In genomic region chr9:93292288-93292615, GRCh38 we compare ENCODE assay signal across 18 cellular contexts.
DNase-seq lines count a peak whose midpoint lies in the region; ATAC-seq, FAIRE-seq and TF ChIP-seq lines count a peak whose summit lies in the region.
"Had no signal": no experiment of that assay in that cellular context is flagged by ENCODE, and none has a peak within 500 bp of the region (broad histone marks: within the 10 kb centered on the region; RNA-seq: fewer than 3 reads in every experiment).

No MANE protein-coding gene starts in this region.

- no peak for TF ChIP-seq POLR2A in H54 (IDR thresholded peaks at IDR 0.05; ENCODE audit: low read depth, low read length)

- H3K79me2 ChIP-seq in DOHH2 (ENCODE audit: control insufficient read depth, low read length) (peaks cover 26% of the 10 kb centered on the region), osteoblast (ENCODE audit: insufficient read depth, low read length) (no peaks in the 10 kb centered on the region)

- H3K4me2 ChIP-seq in DOHH2 (ENCODE audit: low read length) (0 out of 2 replicates have a peak overlapping the region, but pooled peaks have one; percentile 3), osteoblast (ENCODE audit: insufficient read depth, low read length) (no peak overlapping the region)
- H3K4me2 ChIP-seq: A549 had no signal

- H3K4me3 ChIP-seq in DOHH2 (ENCODE audit: low read length) (no peak overlapping the region), bronchial epithelial cell (ENCODE audit: low read depth, low read length) (no peak overlapping the region), osteoblast (ENCODE audit: insufficient read depth, low read length) (no peak overlapping the region), brain microvascular endothelial cell (ENCODE audit: low read depth, low read length) (no peak overlapping the region)
- H3K4me3 ChIP-seq: A549, GM23248, HAP-1 had no signal

- H3K4me1 ChIP-seq in DOHH2 (ENCODE audit: control insufficient read depth, low read length) (peaks cover 100% of the 10 kb centered on the region), osteoblast (ENCODE audit: insufficient read depth, low read length) (no peaks in the 10 kb centered on the region)
- H3K4me1 ChIP-seq: HAP-1 had no signal

- H3K27ac ChIP-seq in DOHH2 (ENCODE audit: low read depth, low read length), result peak overlapping the region; percentile 99
- H3K27ac ChIP-seq in osteoblast (ENCODE audit: low read depth, low read length), result no peak overlapping the region
- no peak overlapping the region for H3K27ac ChIP-seq in brain microvascular endothelial cell
- H3K27ac ChIP-seq: A549, GM23248 had no signal

- H4K20me1 ChIP-seq in DOHH2 (ENCODE audit: control insufficient read depth, insufficient read depth, low read depth, low read length) (no peaks in the 10 kb centered on the region), osteoblast (ENCODE audit: insufficient read depth, low read length) (no peaks in the 10 kb centered on the region)

- no peaks in the 10 kb centered on the region for H3K9me2 ChIP-seq in DOHH2 (replicated peaks; ENCODE audit: control insufficient read depth, low read length)

- H3K27me3 ChIP-seq in DOHH2 (ENCODE audit: control insufficient read depth, low read length), result no peaks in the 10 kb centered on the region
- H3K27me3 ChIP-seq in bronchial epithelial cell (ENCODE audit: control insufficient read depth, insufficient read depth, low read length), result peaks cover 9% of the 10 kb centered on the region
- H3K27me3 ChIP-seq in osteoblast (ENCODE audit: insufficient read depth, low read length), result no peaks in the 10 kb centered on the region
- H3K27me3 ChIP-seq in brain microvascular endothelial cell (replicated peaks), result no peaks in the 10 kb centered on the region

- FAIRE-seq in bronchial epithelial cell (lab: Jason Lieb, UNC), result peak; percentile 50
- no peak for FAIRE-seq in H54 (lab: Jason Lieb, UNC)
- FAIRE-seq: A549, GM12892, HepG2, HTR-8/SVneo had no signal

- no peak for TF ChIP-seq CTCF in DOHH2 (IDR thresholded peaks at IDR 0.05; ENCODE audit: low read depth, low read length, poor library complexity, severe bottlenecking)
- TF ChIP-seq CTCF in GM13977 (IDR thresholded peaks at IDR 0.05; ENCODE audit: extremely low read depth, insufficient read depth, missing control alignments), result no peak
- no peak for TF ChIP-seq CTCF in bronchial epithelial cell (IDR thresholded peaks at IDR 0.05; ENCODE audit: insufficient read depth, low read length, severe bottlenecking)
- TF ChIP-seq CTCF in osteoblast (IDR thresholded peaks at IDR 0.05; ENCODE audit: extremely low read depth, low read depth, low read length), result no peak
- no peak for TF ChIP-seq CTCF in brain microvascular endothelial cell (IDR thresholded peaks at IDR 0.05; ENCODE audit: low read depth, low read length, missing control alignments)

- peaks cover 39% of the 10 kb centered on the region for H3F3A ChIP-seq in DOHH2 (ENCODE audit: control insufficient read depth, insufficient read depth)

- no peak for ATAC-seq in esophagus mucosa
- ATAC-seq: A549, HepG2 had no signal

- DNase-seq in GM13977 (ENCODE audit: low spot score) (peak; percentile 24), bronchial epithelial cell (ENCODE audit: low read depth) (no peak), osteoblast (ENCODE audit: insufficient read length, low spot score, missing footprints) (peak; percentile 72), ecto neural progenitor cell (ENCODE audit: low spot score) (no peak), H54 (ENCODE audit: insufficient read length, low spot score) (no peak), brain microvascular endothelial cell (no peak)
- DNase-seq: Calu3; CD4-positive, CD25-positive, alpha-beta regulatory T cell; DMS 273 treated with DMSO at 0.1 percent for 48 hours; GM23248; HFFc6 had no signal

- H3K36me3 ChIP-seq in DOHH2 (ENCODE audit: control insufficient read depth, low read length), result peaks cover 63% of the 10 kb centered on the region
- no peaks in the 10 kb centered on the region for H3K36me3 ChIP-seq in bronchial epithelial cell (ENCODE audit: control insufficient read depth, insufficient read depth, low read length)
- H3K36me3 ChIP-seq in osteoblast (ENCODE audit: insufficient read depth, low read length), result no peaks in the 10 kb centered on the region
- no peaks in the 10 kb centered on the region for H3K36me3 ChIP-seq in brain microvascular endothelial cell (replicated peaks)
- H3K36me3 ChIP-seq: HAP-1 had no signal

- H2AFZ ChIP-seq in osteoblast (ENCODE audit: low read length), result no peak overlapping the region
- H2AFZ ChIP-seq: GM23248 had no signal

- in situ Hi-C loops in GM13977 (cut with MboI; ENCODE audit: low pct_unique_long_range_greater_than_20kb, low sequenced_read_pairs, unreplicated experiment), result no loop called here
- in situ Hi-C loops in brain microvascular endothelial cell (cut with HindIII; ENCODE audit: low pct_ligation_motif_present, low sequenced_read_pairs), result no loop called here

- H3K9me3 ChIP-seq in DOHH2 (ENCODE audit: control insufficient read depth, insufficient read depth, low read length), result no peaks in the 10 kb centered on the region
- no peaks in the 10 kb centered on the region for H3K9me3 ChIP-seq in osteoblast (ENCODE audit: low read depth, low read length)
- H3K9me3 ChIP-seq: A549, HAP-1 had no signal

Comparison
In these comparisons a context has a peak if more than half of its experiments do, and no peak if none do; other contexts are left out.
1. DNase-seq: peak in GM13977 (single experiment) and osteoblast (single experiment); none in bronchial epithelial cell (single experiment), ecto neural progenitor cell (single experiment), H54 (single experiment) and brain microvascular endothelial cell (single experiment).